1 cellular context compared by ENCODE assay signal in genomic region chr1:2198571-2198970, GRCh38.
TF ChIP-seq lines count a peak whose summit lies in the region.

No MANE protein-coding gene starts in this region.

TF ChIP-seq in IMR-90, 13 proteins besides CTCF, POLR2A, EP300 and RAD21:
- TF ChIP-seq RCOR1 (IDR thresholded peaks at IDR 0.05; ENCODE audit: insufficient replicate concordance, low read length) = no peak
- no peak for TF ChIP-seq MAFK (IDR thresholded peaks at IDR 0.05; ENCODE audit: low read depth, low read length)
- TF ChIP-seq MAZ (IDR thresholded peaks at IDR 0.05; ENCODE audit: borderline replicate concordance, low read depth, low read length) = no peak
- TF ChIP-seq SMC3 (IDR thresholded peaks at IDR 0.05; ENCODE audit: low read depth, low read length) = no peak
- TF ChIP-seq, protein P1, sequence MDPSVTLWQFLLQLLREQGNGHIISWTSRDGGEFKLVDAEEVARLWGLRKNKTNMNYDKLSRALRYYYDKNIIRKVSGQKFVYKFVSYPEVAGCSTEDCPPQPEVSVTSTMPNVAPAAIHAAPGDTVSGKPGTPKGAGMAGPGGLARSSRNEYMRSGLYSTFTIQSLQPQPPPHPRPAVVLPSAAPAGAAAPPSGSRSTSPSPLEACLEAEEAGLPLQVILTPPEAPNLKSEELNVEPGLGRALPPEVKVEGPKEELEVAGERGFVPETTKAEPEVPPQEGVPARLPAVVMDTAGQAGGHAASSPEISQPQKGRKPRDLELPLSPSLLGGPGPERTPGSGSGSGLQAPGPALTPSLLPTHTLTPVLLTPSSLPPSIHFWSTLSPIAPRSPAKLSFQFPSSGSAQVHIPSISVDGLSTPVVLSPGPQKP (IDR thresholded peaks at IDR 0.05; ENCODE audit: borderline replicate concordance, low read depth, low read length) = no peak
- no peak for TF ChIP-seq NFE2L2 (IDR thresholded peaks at IDR 0.05; ENCODE audit: low read depth, low read length)
- TF ChIP-seq CEBPB (IDR thresholded peaks at IDR 0.05; ENCODE audit: low read depth, low read length) = no peak
- TF ChIP-seq CHD1 (IDR thresholded peaks at IDR 0.05; ENCODE audit: low read depth, low read length) = no peak
- no peak for TF ChIP-seq USF2 (IDR thresholded peaks at IDR 0.05; ENCODE audit: low read depth, low read length)
- no peak for TF ChIP-seq MXI1 (IDR thresholded peaks at IDR 0.05; ENCODE audit: borderline replicate concordance, low read depth, low read length)
- no peak for TF ChIP-seq BHLHE40 (IDR thresholded peaks at IDR 0.05; ENCODE audit: low read depth, low read length)
- no peak for TF ChIP-seq RFX5 (IDR thresholded peaks at IDR 0.05; ENCODE audit: low read depth, low read length)
- no peak for TF ChIP-seq FOS (IDR thresholded peaks at IDR 0.05; ENCODE audit: low read depth, low read length)
